In the genomic region with DNA sequence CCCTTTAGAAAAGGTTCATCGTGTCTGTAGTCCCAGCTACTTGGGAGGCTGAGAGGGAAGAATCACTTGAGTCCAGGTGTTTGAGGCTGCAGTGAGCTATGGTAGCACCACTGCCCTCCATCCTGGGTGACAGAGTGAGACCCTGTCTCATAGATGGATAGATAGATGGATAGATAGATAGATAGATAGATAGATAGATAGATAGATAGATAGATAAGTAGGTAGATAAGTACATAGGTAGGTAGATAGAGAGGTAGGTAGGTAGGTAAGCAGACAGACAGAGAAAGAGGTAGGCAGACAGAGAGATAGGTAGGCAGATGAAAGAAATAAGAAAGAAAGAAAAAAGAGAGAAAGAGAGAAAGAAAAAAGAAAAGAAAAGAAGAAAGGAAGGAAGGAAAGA, we compare ENCODE assay signal across 35 cellular contexts.
"Had no signal": no experiment of that assay in that cellular context is flagged by ENCODE, and none has a peak within 500 bp of the region (broad histone marks: within the 10 kb centered on the region; RNA-seq: fewer than 3 reads in every experiment).

No MANE protein-coding gene starts in this region.

- H3K4me3 ChIP-seq: MG63 had no signal

- H3K36me3 ChIP-seq: MG63 had no signal

- DNase-seq: Kasumi-1, MM.1S, MV-4-11, NCI-H1048, NCI-H1092, NCI-H1092 treated with DMSO at 0.1 percent for 48 hours, NCI-H1105, NCI-H1105 treated with DMSO at 0.1 percent for 48 hours, NCI-H1417, NCI-H1417 treated with DMSO at 0.1 percent for 48 hours, NCI-H1436, NCI-H1436 treated with DMSO at 0.1 percent for 48 hours, NCI-H146, NCI-H1694, NCI-H1694 treated with DMSO at 0.1 percent for 48 hours, NCI-H187, NCI-H187 treated with DMSO at 0.1 percent for 48 hours, NCI-H1930, NCI-H2029, NCI-H2029 treated with DMSO at 0.1 percent for 48 hours, NCI-H2081, NCI-H2081 treated with DMSO at 0.1 percent for 48 hours, NCI-H2107, NCI-H2171, NCI-H2171 treated with DMSO at 0.1 percent for 48 hours, NCI-H2227 treated with DMSO at 0.1 percent for 48 hours, NCI-H226, NCI-H345, NCI-H446, NCI-H446 treated with DMSO at 0.1 percent for 48 hours, NCI-H510A, NCI-H510A treated with DMSO at 0.1 percent for 48 hours, NCI-H524, NCI-H524 treated with DMSO at 0.1 percent for 48 hours had no signal

- H3K9me3 ChIP-seq: MG63 had no signal
